Comparison of ENCODE assay signal across 10 cellular contexts in genomic region chr1:208219659-208220282, GRCh38. TPM values are rescaled to one million over a fixed set of nuclear protein-coding genes. Genes with fewer than 3 reads are reported as not detected.
DNase-seq lines count a peak whose midpoint lies in the region; ATAC-seq and TF ChIP-seq lines count a peak whose summit lies in the region.
"Had no signal": no experiment of that assay in that cellular context is flagged by ENCODE, and none has a peak within 500 bp of the region (broad histone marks: within the 10 kb centered on the region; RNA-seq: fewer than 3 reads in every experiment).

No MANE protein-coding gene starts in this region.

- no peaks in the 10 kb centered on the region for H3K9me3 Mint-ChIP-seq in type B pancreatic cell
- H3K9me3 Mint-ChIP-seq in activated CD8-positive, alpha-beta T cell treated with anti-CD3 and anti-CD28 coated beads, Interleukin-2, amount 10 ng/mL, durations not matched to agents 7 days and 5 days (ENCODE audit: insufficient read depth), result no peaks in the 10 kb centered on the region

- CTCF ChIA-PET in activated CD8-positive, alpha-beta T cell treated with anti-CD3 and anti-CD28 coated beads, Interleukin-2, amount 10 ng/mL, durations not matched to agents 7 days and 5 days (lab: Charles Lee), result interaction anchor here (1.1 kb wide), 1 partner anchor 25 kb away, joined by 3 read pairs; no protein-coding TSS in a partner anchor

- H3K4me3 Mint-ChIP-seq in type B pancreatic cell, result peak overlapping the region; percentile 55
- no peak overlapping the region for H3K4me3 Mint-ChIP-seq in activated CD8-positive, alpha-beta T cell treated with anti-CD3 and anti-CD28 coated beads, Interleukin-2, amount 10 ng/mL, durations not matched to agents 7 days and 5 days

- DNase-seq in MV-4-11 (lab: John Stamatoyannopoulos, UW), result peak; percentile 59
- no peak for DNase-seq in caudate nucleus (lab: John Stamatoyannopoulos, UW)
- no peak for DNase-seq in left lobe of liver (ENCODE audit: low spot score)
- no peak for DNase-seq in type B pancreatic cell (ENCODE audit: extremely low spot score, unreplicated experiment)
- no peak for DNase-seq in activated CD8-positive, alpha-beta T cell treated with anti-CD3 and anti-CD28 coated beads, Interleukin-2, amount 10 ng/mL, durations not matched to agents 7 days and 5 days
- DNase-seq in NCI-H345 (lab: John Stamatoyannopoulos, UW), result no peak
- DNase-seq: activated CD4-positive, alpha-beta T cell treated with anti-CD3 and anti-CD28 coated beads, Interleukin-2, amount 50 U/mL, for 48 hours had no signal

- no peaks in the 10 kb centered on the region for H3K27me3 Mint-ChIP-seq in type B pancreatic cell
- peaks cover 22% of the 10 kb centered on the region for H3K27me3 Mint-ChIP-seq in activated CD8-positive, alpha-beta T cell treated with anti-CD3 and anti-CD28 coated beads, Interleukin-2, amount 10 ng/mL, durations not matched to agents 7 days and 5 days (ENCODE audit: low read depth)

- POLR2A ChIA-PET in activated CD8-positive, alpha-beta T cell treated with anti-CD3 and anti-CD28 coated beads, Interleukin-2, amount 10 ng/mL, durations not matched to agents 7 days and 5 days (lab: Charles Lee), result no interaction called here

- peak; percentile 67 for ATAC-seq in left lobe of liver
- ATAC-seq in activated CD8-positive, alpha-beta T cell treated with anti-CD3 and anti-CD28 coated beads, Interleukin-2, amount 10 ng/mL, durations not matched to agents 7 days and 5 days, result no peak
- ATAC-seq in HG03159 (IDR thresholded peaks at IDR 0.05; ENCODE audit: unreplicated experiment), result no peak
- no peak for ATAC-seq in GM18498 (IDR thresholded peaks at IDR 0.05; ENCODE audit: unreplicated experiment)

- no peak for TF ChIP-seq CTCF in type B pancreatic cell (conservative IDR thresholded peaks at IDR 0.05)

- peak overlapping the region; percentile 72 for H3K27ac Mint-ChIP-seq in type B pancreatic cell
- no peak overlapping the region for H3K27ac Mint-ChIP-seq in activated CD8-positive, alpha-beta T cell treated with anti-CD3 and anti-CD28 coated beads, Interleukin-2, amount 10 ng/mL, durations not matched to agents 7 days and 5 days

- H3K4me1 Mint-ChIP-seq in type B pancreatic cell (ENCODE audit: unreplicated experiment), result peaks cover 49% of the 10 kb centered on the region
- H3K4me1 Mint-ChIP-seq in activated CD8-positive, alpha-beta T cell treated with anti-CD3 and anti-CD28 coated beads, Interleukin-2, amount 10 ng/mL, durations not matched to agents 7 days and 5 days (ENCODE audit: low read depth), result no peaks in the 10 kb centered on the region

- H3K36me3 Mint-ChIP-seq in type B pancreatic cell, result peaks cover 49% of the 10 kb centered on the region
- H3K36me3 Mint-ChIP-seq in activated CD8-positive, alpha-beta T cell treated with anti-CD3 and anti-CD28 coated beads, Interleukin-2, amount 10 ng/mL, durations not matched to agents 7 days and 5 days (ENCODE audit: low read depth), result no peaks in the 10 kb centered on the region

- H3K27ac ChIP-seq in caudate nucleus (ENCODE audit: low read depth, low read length), result peak overlapping the region; percentile 59
- H3K27ac ChIP-seq: KMS-11 had no signal

RNA-seq across cellular contexts. Expression of gene PLXNA2, which starts 24.4 kb away (rescaled TPM):
- total RNA-seq in left lobe of liver (9.3 TPM), type B pancreatic cell (ENCODE audit: low replicate concordance) (80.1 and 120 TPM in 2 replicates)
- 1 to 10 TPM in 1 of 2 experiments, under 1 TPM in 1; 0.84 to 1.6 TPM for total RNA-seq in activated CD8-positive, alpha-beta T cell treated with anti-CD3 and anti-CD28 coated beads, Interleukin-2, amount 10 ng/mL, durations not matched to agents 7 days and 5 days
